Comparison of ENCODE assay signal across 1 cellular context in the genomic region with DNA sequence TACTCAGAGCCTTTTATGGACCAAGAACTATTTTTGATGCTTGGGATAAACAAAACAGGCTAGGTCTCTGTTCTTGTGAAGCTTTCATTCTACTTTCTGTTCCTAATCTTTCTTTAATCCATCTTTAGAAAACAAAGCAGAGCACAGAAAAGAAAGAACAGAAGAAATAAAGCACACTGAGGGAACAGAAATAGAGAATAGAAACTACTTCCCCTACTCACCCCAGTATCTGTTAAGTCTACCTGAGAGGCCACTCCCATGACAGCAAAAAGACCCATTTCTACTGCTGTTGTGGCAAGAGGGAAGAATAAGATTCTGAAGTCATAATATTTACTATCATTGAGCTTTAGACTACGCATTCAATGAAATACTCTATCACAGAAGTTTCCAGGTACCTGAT.
TF ChIP-seq lines count a peak whose summit lies in the region.

No MANE protein-coding gene starts in this region.

TF ChIP-seq in SK-N-SH, 30 proteins besides CTCF, POLR2A, EP300 and RAD21 (continued from another document):
- no peak for TF ChIP-seq ZBTB33 (IDR thresholded peaks at IDR 0.05; ENCODE audit: borderline replicate concordance, low read depth)
TF ChIP-seq in SK-N-SH: peak in this region for 0.
